In the genomic region with DNA sequence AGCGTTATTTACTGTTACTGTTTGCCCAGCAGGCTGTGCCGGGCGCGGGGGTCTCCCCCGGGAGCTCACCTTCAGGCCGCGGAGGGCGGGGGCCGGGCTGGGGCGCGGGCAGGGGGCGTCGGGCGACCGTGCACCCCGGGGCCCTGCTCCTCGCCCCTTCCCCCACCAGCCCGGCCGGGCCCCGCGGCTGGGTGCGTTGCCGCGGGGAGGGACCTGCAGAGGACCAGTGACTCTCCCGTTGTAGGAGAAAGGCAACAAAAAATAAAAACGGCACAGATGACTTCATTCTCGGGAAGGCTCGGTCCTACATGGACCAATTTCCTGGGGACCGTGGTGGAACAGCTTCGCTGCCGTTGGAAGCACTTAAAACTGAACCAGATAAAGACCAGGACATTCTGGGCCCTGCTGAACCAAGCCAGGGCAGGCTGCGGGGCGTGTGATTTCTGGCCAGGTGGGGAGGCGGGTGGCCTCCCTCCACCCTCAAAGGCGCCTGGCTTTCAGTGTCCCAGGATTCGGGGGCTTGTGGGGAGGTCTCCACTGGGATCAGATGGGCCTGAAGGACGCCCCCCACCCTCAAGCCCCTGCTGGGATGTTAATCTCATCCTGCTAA, we compare ENCODE assay signal across 8 cellular contexts. TPM values are rescaled to one million over a fixed set of nuclear protein-coding genes. Genes with fewer than 3 reads are reported as not detected.
DNase-seq lines count a peak whose midpoint lies in the region; ATAC-seq lines count a peak whose summit lies in the region.

No MANE protein-coding gene starts in this region.

- intact Hi-C loops in cardiac septum (cut with DNase I): no loop called here
- intact Hi-C loops in activated T-helper 2 cell treated with anti-CD3 and anti-CD28 coated beads, Interferon-gamma antibody, Interleukin-2, Interleukin-4, amounts not matched to agents 10 μg/mL and 5 μg/mL and 100 μg/mL, durations not matched to agents 14 hours and 24 hours and 36 hours (cut with micrococcal nuclease): no loop called here

- H3K36me3 Mint-ChIP-seq in activated T-helper 2 cell treated with anti-CD3 and anti-CD28 coated beads, Interferon-gamma antibody, Interleukin-2, Interleukin-4, amounts not matched to agents 10 μg/mL and 5 μg/mL and 100 μg/mL, durations not matched to agents 14 hours and 24 hours and 36 hours (ENCODE audit: low read depth): no peaks in the 10 kb centered on the region

- H3K9me3 ChIP-seq in SJSA1 (replicated peaks): no peaks in the 10 kb centered on the region

- no peak for ATAC-seq in GM21367 (IDR thresholded peaks at IDR 0.05; ENCODE audit: unreplicated experiment)

- no peaks in the 10 kb centered on the region for H3K36me3 ChIP-seq in SJSA1
- no peaks in the 10 kb centered on the region for H3K36me3 ChIP-seq in rectal smooth muscle tissue (ENCODE audit: control insufficient read depth, insufficient read depth, low read length)

- no peak overlapping the region for H3K4me3 ChIP-seq in SJSA1
- H3K4me3 ChIP-seq in rectal smooth muscle tissue (ENCODE audit: low read length): peak overlapping the region; percentile 40

- no peak overlapping the region for H3K9ac ChIP-seq in rectal smooth muscle tissue (ENCODE audit: low read length)

- no peak overlapping the region for H3K27ac Mint-ChIP-seq in activated T-helper 2 cell treated with anti-CD3 and anti-CD28 coated beads, Interferon-gamma antibody, Interleukin-2, Interleukin-4, amounts not matched to agents 10 μg/mL and 5 μg/mL and 100 μg/mL, durations not matched to agents 14 hours and 24 hours and 36 hours

- DNase-seq in EL (peak; percentile 38), SJSA1 (ENCODE audit: low read depth in 1 of 2, low spot score in 2 of 2) (no peak), cardiac septum (ENCODE audit: low spot score) (peak; percentile 71), HCEC 1CT (no peak), GOT3 (lab: John Stamatoyannopoulos, UW) (no peak)
- DNase-seq in activated T-helper 2 cell treated with anti-CD3 and anti-CD28 coated beads, Interferon-gamma antibody, Interleukin-2, Interleukin-4, amounts not matched to agents 10 μg/mL and 5 μg/mL and 100 μg/mL, durations not matched to agents 14 hours and 24 hours and 36 hours (ENCODE audit: low spot score): no peak

- peaks cover 20% of the 10 kb centered on the region for H3K27me3 Mint-ChIP-seq in activated T-helper 2 cell treated with anti-CD3 and anti-CD28 coated beads, Interferon-gamma antibody, Interleukin-2, Interleukin-4, amounts not matched to agents 10 μg/mL and 5 μg/mL and 100 μg/mL, durations not matched to agents 14 hours and 24 hours and 36 hours (ENCODE audit: low read depth)

- peak overlapping the region; percentile 99; the same call in 1 of the 2 replicates for H3K27ac ChIP-seq in SJSA1
- peak overlapping the region; percentile 92 for H3K27ac ChIP-seq in rectal smooth muscle tissue (ENCODE audit: low read depth, low read length)

- no peaks in the 10 kb centered on the region for H3K4me1 Mint-ChIP-seq in activated T-helper 2 cell treated with anti-CD3 and anti-CD28 coated beads, Interferon-gamma antibody, Interleukin-2, Interleukin-4, amounts not matched to agents 10 μg/mL and 5 μg/mL and 100 μg/mL, durations not matched to agents 14 hours and 24 hours and 36 hours (ENCODE audit: low read depth)

- H3K4me3 Mint-ChIP-seq in activated T-helper 2 cell treated with anti-CD3 and anti-CD28 coated beads, Interferon-gamma antibody, Interleukin-2, Interleukin-4, amounts not matched to agents 10 μg/mL and 5 μg/mL and 100 μg/mL, durations not matched to agents 14 hours and 24 hours and 36 hours (ENCODE audit: low read depth): no peak overlapping the region

- no peaks in the 10 kb centered on the region for H3K9me3 Mint-ChIP-seq in activated T-helper 2 cell treated with anti-CD3 and anti-CD28 coated beads, Interferon-gamma antibody, Interleukin-2, Interleukin-4, amounts not matched to agents 10 μg/mL and 5 μg/mL and 100 μg/mL, durations not matched to agents 14 hours and 24 hours and 36 hours

- H3K4me1 ChIP-seq in SJSA1 (replicated peaks): peaks cover 26% of the 10 kb centered on the region
- peaks cover 14% of the 10 kb centered on the region for H3K4me1 ChIP-seq in rectal smooth muscle tissue (ENCODE audit: control insufficient read depth, insufficient read depth, low read length)

- H3K27me3 ChIP-seq in SJSA1 (replicated peaks) (no peaks in the 10 kb centered on the region), rectal smooth muscle tissue (ENCODE audit: control insufficient read depth, insufficient read depth, low read length) (no peaks in the 10 kb centered on the region)

RNA-seq across cellular contexts. Expression of a gene that starts 57.3 kb away (rescaled TPM):
- not detected in 2 replicates for total RNA-seq in SJSA1 (2014; rRNA removed; shearing (Covaris generic))
- not detected for total RNA-seq in cardiac septum
- total RNA-seq in activated T-helper 2 cell treated with anti-CD3 and anti-CD28 coated beads, Interferon-gamma antibody, Interleukin-2, Interleukin-4, amounts not matched to agents 10 μg/mL and 5 μg/mL and 100 μg/mL, durations not matched to agents 14 hours and 24 hours and 36 hours: 0.21 TPM in 1 of 2 replicates, not detected in the other

Comparison
In these comparisons a context has a peak if more than half of its experiments do, and no peak if none do; other contexts are left out.
1. DNase-seq: peak in EL (single experiment) and cardiac septum (single experiment); none in SJSA1 (0 of 2), HCEC 1CT (single experiment), GOT3 (single experiment) and activated T-helper 2 cell treated with anti-CD3 and anti-CD28 coated beads, Interferon-gamma antibody, Interleukin-2, Interleukin-4, amounts not matched to agents 10 μg/mL and 5 μg/mL and 100 μg/mL, durations not matched to agents 14 hours and 24 hours and 36 hours (single experiment).